In the genomic region with DNA sequence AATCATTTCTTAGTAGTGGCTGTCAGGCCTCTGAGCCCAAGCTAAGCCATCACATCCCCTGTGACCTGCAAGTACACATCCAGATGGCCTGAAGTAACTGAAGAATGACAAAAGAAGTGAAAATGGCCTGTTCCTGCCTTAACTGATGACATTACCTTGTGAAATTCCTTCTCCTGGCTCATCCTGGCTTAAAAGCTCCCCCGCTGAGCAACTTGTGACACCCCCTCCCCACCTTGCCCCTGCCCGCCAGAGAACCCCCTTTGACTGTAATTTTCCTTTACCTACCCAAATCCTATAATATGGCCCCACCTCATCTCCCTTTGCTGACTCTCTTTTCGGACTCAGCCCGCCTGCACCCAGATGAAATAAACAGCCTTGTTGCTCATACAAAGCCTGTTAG, we compare ENCODE assay signal across 2 cellular contexts. TPM values are rescaled to one million over a fixed set of nuclear protein-coding genes. Genes with fewer than 3 reads are reported as not detected.
"Had no signal": no experiment of that assay in that cellular context is flagged by ENCODE, and none has a peak within 500 bp of the region (broad histone marks: within the 10 kb centered on the region; RNA-seq: fewer than 3 reads in every experiment).

No MANE protein-coding gene starts in this region.

RNA-seq across cellular contexts. Expression of gene LDB2, which starts 20.3 kb away (rescaled TPM):
- total RNA-seq: myocyte had no signal
- polyA plus RNA-seq: naive thymus-derived CD4-positive, alpha-beta T cell had no signal
